Comparison of ENCODE assay signal across 18 cellular contexts in genomic region chr4:154010377-154010776, GRCh38.
DNase-seq lines count a peak whose midpoint lies in the region; ATAC-seq and TF ChIP-seq lines count a peak whose summit lies in the region.
"Had no signal": no experiment of that assay in that cellular context is flagged by ENCODE, and none has a peak within 500 bp of the region (broad histone marks: within the 10 kb centered on the region; RNA-seq: fewer than 3 reads in every experiment).

No MANE protein-coding gene starts in this region.

- no peak for TF ChIP-seq CTCF in vagina (IDR thresholded peaks at IDR 0.05)

- no peak for ATAC-seq in HG03175 (IDR thresholded peaks at IDR 0.05; ENCODE audit: unreplicated experiment)
- ATAC-seq: activated CD8-positive, alpha-beta T cell treated with anti-CD3 and anti-CD28 coated beads for 36 hours; natural killer cell treated with Interleukin-12 subunit alpha and Interleukin-12 subunit beta and Interleukin-15 and Interleukin-18, amount 100 ng/mL, for 72 hours had no signal

- H3K9ac ChIP-seq in rectal smooth muscle tissue (ENCODE audit: low read length), result no peak overlapping the region

- peaks cover 9% of the 10 kb centered on the region for H3K4me1 ChIP-seq in rectal smooth muscle tissue (ENCODE audit: control insufficient read depth, insufficient read depth, low read length)
- peaks cover 4% of the 10 kb centered on the region for H3K4me1 ChIP-seq in vagina
- H3K4me1 ChIP-seq: Caco-2, testis had no signal

- no peak overlapping the region for H3K4me3 ChIP-seq in rectal smooth muscle tissue (ENCODE audit: low read length)
- H3K4me3 ChIP-seq in vagina, result no peak overlapping the region
- H3K4me3 ChIP-seq: cardiac muscle cell had no signal

- no peak for TF ChIP-seq POLR2A in vagina (IDR thresholded peaks at IDR 0.05)

- H3K27me3 ChIP-seq in rectal smooth muscle tissue (ENCODE audit: control insufficient read depth, insufficient read depth, low read length) (no peaks in the 10 kb centered on the region), vagina (no peaks in the 10 kb centered on the region)
- H3K27me3 ChIP-seq: cardiac muscle cell, testis had no signal

- no peaks in the 10 kb centered on the region for H3K36me3 ChIP-seq in rectal smooth muscle tissue (ENCODE audit: control insufficient read depth, insufficient read depth, low read length)
- no peaks in the 10 kb centered on the region for H3K36me3 ChIP-seq in vagina
- H3K36me3 ChIP-seq: cardiac muscle cell had no signal

- intact Hi-C loops in head of caudate nucleus (cut with DNase I) (no loop called here), vagina (cut with DNase I) (no loop called here)

- H3K9me3 ChIP-seq in vagina, result no peaks in the 10 kb centered on the region
- H3K9me3 ChIP-seq: Caco-2, testis had no signal

- peak overlapping the region; percentile 54 for H3K27ac ChIP-seq in rectal smooth muscle tissue (ENCODE audit: low read depth, low read length)
- H3K27ac ChIP-seq in vagina, result peak overlapping the region; percentile 53
- H3K27ac ChIP-seq: cardiac muscle cell had no signal

- DNase-seq in RPMI7951 (ENCODE audit: low read depth), result peak; percentile 47
- peak in 30 of 42 donors; percentile 11 to 78 (median 40) for DNase-seq in head of caudate nucleus
- peak in 1 of 2 donors; percentile 96 for DNase-seq in vagina (ENCODE audit: extremely low spot score in 2 of 2)
- no peak for DNase-seq in DMS79 treated with DMSO at 0.1 percent for 48 hours (lab: John Stamatoyannopoulos, UW)
- no peak for DNase-seq in NCI-H1105 treated with DMSO at 0.1 percent for 48 hours (lab: John Stamatoyannopoulos, UW)
- DNase-seq: activated CD4-positive, CD25-positive, alpha-beta regulatory T cell; activated CD8-positive, alpha-beta T cell treated with anti-CD3 and anti-CD28 coated beads for 36 hours; Caco-2; Kasumi-1; NCI-H1105; NCI-H2081 treated with DMSO at 0.1 percent for 48 hours; NCI-H510A treated with DMSO at 0.1 percent for 48 hours; T-helper 9 cell; testis had no signal

Comparison
In these comparisons a context has a peak if more than half of its experiments do, and no peak if none do; other contexts are left out.
1. DNase-seq: peak in RPMI7951 (single experiment) and head of caudate nucleus (30 of 42); none in DMS79 treated with DMSO at 0.1 percent for 48 hours (single experiment) and NCI-H1105 treated with DMSO at 0.1 percent for 48 hours (single experiment).